In the genomic region with DNA sequence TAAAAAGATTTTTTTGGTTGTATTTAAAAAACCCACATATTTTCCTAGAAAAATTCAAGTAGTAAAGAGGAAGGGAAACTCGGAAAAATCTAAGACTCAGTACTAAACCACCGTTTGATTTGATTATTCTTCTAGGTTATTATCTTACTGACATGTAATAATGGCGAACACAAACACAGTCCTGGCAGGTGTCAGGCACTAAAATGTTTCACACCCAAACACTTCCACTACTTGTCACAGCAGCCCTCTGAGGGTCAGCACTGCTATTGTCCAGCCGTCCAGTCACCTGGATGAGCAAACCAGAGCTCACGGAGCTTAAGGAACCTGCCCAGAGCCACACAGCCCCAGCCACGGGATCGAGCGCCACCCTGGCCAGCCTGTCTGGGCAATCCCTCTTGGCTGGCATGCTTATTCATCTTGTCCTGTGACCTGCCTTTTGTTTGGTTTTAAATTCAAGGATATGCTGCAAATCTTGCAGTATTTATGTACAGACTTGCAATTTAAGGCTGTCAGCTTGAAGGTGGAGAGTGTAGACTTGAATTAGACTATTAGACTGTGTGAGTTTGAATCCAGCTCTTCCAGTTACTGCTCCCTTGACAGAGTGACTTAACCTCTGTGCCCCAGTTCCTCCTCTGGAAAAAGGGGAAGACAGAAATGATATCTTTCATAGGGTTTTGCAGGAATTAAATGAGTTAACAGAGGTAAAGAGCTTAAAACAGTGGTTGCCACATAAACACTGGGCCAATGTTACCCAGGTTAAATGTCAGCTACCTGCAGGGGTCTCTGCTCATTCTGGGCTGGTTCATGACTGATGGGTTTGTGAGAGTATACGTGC, we compare ENCODE assay signal across 24 cellular contexts.
A peak's percentile ranks its signal among the peaks of the same experiment; 100 is the strongest.
DNase-seq lines count a peak whose midpoint lies in the region; ATAC-seq, FAIRE-seq and TF ChIP-seq lines count a peak whose summit lies in the region.
"Had no signal": no experiment of that assay in that cellular context is flagged by ENCODE, and none has a peak within 500 bp of the region (broad histone marks: within the 10 kb centered on the region; RNA-seq: fewer than 3 reads in every experiment).

No MANE protein-coding gene starts in this region.

- H3K4me1 Mint-ChIP-seq in CD14-positive monocyte = peaks cover 53% of the 10 kb centered on the region
- H3K4me1 Mint-ChIP-seq in astrocyte (ENCODE audit: low read depth, unreplicated experiment) = peaks cover 41% of the 10 kb centered on the region

- H3K27ac Mint-ChIP-seq in CD14-positive monocyte (peak overlapping the region in 4 of 7 donors; percentile 5 to 81 (median 38)), astrocyte (ENCODE audit: unreplicated experiment) (peak overlapping the region; percentile 8)
- H3K27ac Mint-ChIP-seq: activated T-helper 1 cell treated with anti-CD3 and anti-CD28 coated beads, Interleukin-12 subunit alpha, Interleukin-12 subunit beta, Interleukin-2, Interleukin-4 antibody, amounts not matched to agents 30 ng/mL and 10 ng/mL and 1 ng/mL, durations not matched to agents 14 hours and 24 hours and 36 hours had no signal

- no peak overlapping the region for H3K9ac ChIP-seq in astrocyte (ENCODE audit: low read length)

- H3K4me3 ChIP-seq in astrocyte (ENCODE audit: insufficient read depth, low read depth, low read length) = no peak overlapping the region
- H3K4me3 ChIP-seq: ascending aorta, prostate gland had no signal

- ATAC-seq in left colon = peak; percentile 65
- ATAC-seq: left lobe of liver had no signal

- H3K27me3 Mint-ChIP-seq in CD14-positive monocyte (ENCODE audit: low read depth in 3 of 3) = peaks cover 0 to under 1% (median 0%) of the 10 kb centered on the region in 3 donors
- no peaks in the 10 kb centered on the region for H3K27me3 Mint-ChIP-seq in astrocyte (ENCODE audit: low read depth, unreplicated experiment)
- H3K27me3 Mint-ChIP-seq: CD4-positive, CD25-positive, alpha-beta regulatory T cell had no signal

- no peaks in the 10 kb centered on the region for H3K36me3 ChIP-seq in astrocyte (ENCODE audit: insufficient read depth, low read length)
- H3K36me3 ChIP-seq: ascending aorta, prostate gland, WERI-Rb-1 had no signal

- H3K36me3 Mint-ChIP-seq in CD14-positive monocyte = peaks cover 11 to 15% of the 10 kb centered on the region in 2 donors
- H3K36me3 Mint-ChIP-seq in astrocyte (ENCODE audit: low read depth, unreplicated experiment) = no peaks in the 10 kb centered on the region

- DNase-seq in CD14-positive monocyte (ENCODE audit: low spot score) (no peak), KBM-7 (peak; percentile 24), astrocyte (ENCODE audit: low read depth) (no peak), left colon (no peak), A172 (ENCODE audit: low spot score) (no peak), DMS53 treated with DMSO at 0.1 percent for 48 hours (lab: John Stamatoyannopoulos, UW; ENCODE audit: unreplicated experiment) (no peak), SKM-1 (lab: John Stamatoyannopoulos, UW; ENCODE audit: unreplicated experiment) (no peak), AML-193 (lab: John Stamatoyannopoulos, UW) (no peak)
- DNase-seq: activated CD4-positive, alpha-beta T cell treated with anti-CD3 and anti-CD28 coated beads, Interleukin-2, amount 50 U/mL, for 1 hour; activated naive CD4-positive, alpha-beta T cell treated with anti-CD3 and anti-CD28 coated beads, Interleukin-2, amount 50 U/mL, for 16 hours; CD4-positive, CD25-positive, alpha-beta regulatory T cell; GDM1; glutamatergic neuron; HCEC 1CT; midbrain; NCI-H1092; NCI-H2029 treated with DMSO at 0.1 percent for 48 hours; T-helper 2 cell; WERI-Rb-1 had no signal

- peaks cover 81% of the 10 kb centered on the region for H4K20me1 ChIP-seq in astrocyte (ENCODE audit: insufficient read depth, low read length)

- H3K4me1 ChIP-seq in astrocyte (ENCODE audit: insufficient read depth, low read length) = peaks cover 6% of the 10 kb centered on the region
- H3K4me1 ChIP-seq: ascending aorta, prostate gland had no signal

- FAIRE-seq in astrocyte (lab: Jason Lieb, UNC) = no peak
- FAIRE-seq: RCC 7860 had no signal

- H3K27me3 ChIP-seq in astrocyte (ENCODE audit: insufficient read depth, low read length) = no peaks in the 10 kb centered on the region
- H3K27me3 ChIP-seq: ascending aorta had no signal

- in situ Hi-C loops in KBM-7 (cut with MboI; ENCODE audit: low pct_unique_long_range_greater_than_20kb, low sequenced_read_pairs) = no loop called here

- no peak overlapping the region for H2AFZ ChIP-seq in astrocyte (ENCODE audit: low read depth, low read length)

- H3K9me3 Mint-ChIP-seq in CD14-positive monocyte (peaks cover 0 to 2% (median 0%) of the 10 kb centered on the region in 7 donors), astrocyte (ENCODE audit: unreplicated experiment) (no peaks in the 10 kb centered on the region)
- H3K9me3 Mint-ChIP-seq: activated T-helper 1 cell treated with anti-CD3 and anti-CD28 coated beads, Interleukin-12 subunit alpha, Interleukin-12 subunit beta, Interleukin-2, Interleukin-4 antibody, amounts not matched to agents 30 ng/mL and 10 ng/mL and 1 ng/mL, durations not matched to agents 14 hours and 24 hours and 36 hours had no signal

- peaks cover 58% of the 10 kb centered on the region for H3K79me2 ChIP-seq in astrocyte (ENCODE audit: insufficient read depth, low read length)

- no peak overlapping the region for H3K4me3 Mint-ChIP-seq in CD14-positive monocyte
- H3K4me3 Mint-ChIP-seq in astrocyte (ENCODE audit: unreplicated experiment) = no peak overlapping the region
- H3K4me3 Mint-ChIP-seq: activated T-helper 1 cell treated with anti-CD3 and anti-CD28 coated beads, Interleukin-12 subunit alpha, Interleukin-12 subunit beta, Interleukin-2, Interleukin-4 antibody, amounts not matched to agents 30 ng/mL and 10 ng/mL and 1 ng/mL, durations not matched to agents 14 hours and 24 hours and 36 hours; CD4-positive, CD25-positive, alpha-beta regulatory T cell had no signal

- no peaks in the 10 kb centered on the region for H3K9me3 ChIP-seq in astrocyte (ENCODE audit: insufficient read depth, low read depth, low read length)
- H3K9me3 ChIP-seq: prostate gland had no signal

- H3K4me2 ChIP-seq in astrocyte (ENCODE audit: low read length) = no peak overlapping the region

- no peak overlapping the region for H3K27ac ChIP-seq in astrocyte (ENCODE audit: low read depth, low read length)
- H3K27ac ChIP-seq: ascending aorta, prostate gland, WERI-Rb-1 had no signal

- intact Hi-C loops in CD14-positive monocyte (cut with micrococcal nuclease) = no loop called here
- intact Hi-C loops in left colon (cut with DNase I, micrococcal nuclease) = no loop called here

- no peak for TF ChIP-seq CTCF in CD14-positive monocyte (IDR thresholded peaks at IDR 0.05)
- no peak for TF ChIP-seq CTCF in astrocyte (IDR thresholded peaks at IDR 0.05; ENCODE audit: insufficient read depth, low read depth, low read length)
